ENCODE assay signal across 29 cellular contexts in genomic region chr2:55929476-55929875, GRCh38. TPM values are rescaled to one million over a fixed set of nuclear protein-coding genes. Genes with fewer than 3 reads are reported as not detected.
"Had no signal": no experiment of that assay in that cellular context is flagged by ENCODE, and none has a peak within 500 bp of the region (broad histone marks: within the 10 kb centered on the region; RNA-seq: fewer than 3 reads in every experiment).

No MANE protein-coding gene starts in this region.

- H3K4me1 Mint-ChIP-seq: activated B cell treated with CpG ODN at 0.5 μM for 24 hours; activated naive CD4-positive, alpha-beta T cell treated with anti-CD3 and anti-CD28 coated beads, Interleukin-2, amount 10 ng/mL, durations not matched to agents 7 days and 5 days; activated naive CD8-positive, alpha-beta T cell treated with anti-CD3 and anti-CD28 coated beads, Interleukin-2, amount 10 ng/mL, durations not matched to agents 7 days and 5 days; central memory CD8-positive, alpha-beta T cell had no signal

- DNase-seq: activated B cell treated with CpG ODN at 0.5 μM for 24 hours; activated CD4-positive, alpha-beta T cell treated with anti-CD3 and anti-CD28 coated beads for 48 hours; activated CD4-positive, alpha-beta T cell treated with anti-CD3 and anti-CD28 coated beads, Interleukin-2, amount 50 U/mL, for 1 hour; activated CD4-positive, alpha-beta T cell treated with anti-CD3 and anti-CD28 coated beads, Interleukin-2, amount 50 U/mL, for 48 hours; activated CD8-positive, alpha-beta memory T cell treated with anti-CD3 and anti-CD28 coated beads, Interleukin-2, amount 50 U/mL, for 48 hours; activated CD8-positive, alpha-beta T cell treated with anti-CD3 and anti-CD28 coated beads, Interleukin-2, amount 10 ng/mL, durations not matched to agents 7 days and 5 days; activated gamma-delta T cell; activated naive CD4-positive, alpha-beta T cell; activated naive CD4-positive, alpha-beta T cell treated with anti-CD3 and anti-CD28 coated beads, Interleukin-2, amount 10 ng/mL, durations not matched to agents 7 days and 5 days; activated naive CD8-positive, alpha-beta T cell treated with anti-CD3 and anti-CD28 coated beads, Interleukin-2, amount 10 ng/mL, durations not matched to agents 7 days and 5 days; activated T-cell treated with anti-CD3 and anti-CD28 coated beads for 4 hours; activated T-cell treated with anti-CD3 and anti-CD28 coated beads, Interleukin-2, amount 50 U/mL, for 24 hours; activated T-cell treated with anti-CD3 and anti-CD28 coated beads, Interleukin-2, amount 50 U/mL, for 72 hours; amniotic stem cell; anterior cingulate cortex; brain microvascular endothelial cell; dorsolateral prefrontal cortex; effector memory CD4-positive, alpha-beta T cell; endodermal cell; head of caudate nucleus; hippocampal formation; T1000; WERI-Rb-1 had no signal

- H3K4me3 Mint-ChIP-seq: activated B cell treated with CpG ODN at 0.5 μM for 24 hours; activated CD8-positive, alpha-beta T cell treated with anti-CD3 and anti-CD28 coated beads, Interleukin-2, amount 10 ng/mL, durations not matched to agents 7 days and 5 days; activated naive CD4-positive, alpha-beta T cell treated with anti-CD3 and anti-CD28 coated beads, Interleukin-2, amount 10 ng/mL, durations not matched to agents 7 days and 5 days; activated naive CD8-positive, alpha-beta T cell treated with anti-CD3 and anti-CD28 coated beads, Interleukin-2, amount 10 ng/mL, durations not matched to agents 7 days and 5 days; activated T-cell treated with anti-CD3 and anti-CD28 coated beads, Interleukin-2, amount 50 U/mL, for 24 hours; activated T-cell treated with anti-CD3 and anti-CD28 coated beads, Interleukin-2, amount 50 U/mL, for 72 hours; central memory CD8-positive, alpha-beta T cell; dendritic cell treated with granulocyte-macrophage colony-stimulating factor and Interleukin-4, amounts not matched to agents 40 ng/mL and 50 ng/mL, for 4 days; endodermal cell; T-helper 1 cell treated with Interleukin-12 subunit alpha and Interleukin-12 subunit beta and Interleukin-4 antibody, amounts not matched to agents 30 μg/mL and 1 μg/mL, for 36 hours had no signal

- H3K36me3 ChIP-seq: brain microvascular endothelial cell, WERI-Rb-1 had no signal

- H3K4me3 ChIP-seq: coronary artery, dorsolateral prefrontal cortex had no signal

- H3K9me3 Mint-ChIP-seq: activated B cell treated with CpG ODN at 0.5 μM for 24 hours; activated naive CD4-positive, alpha-beta T cell treated with anti-CD3 and anti-CD28 coated beads, Interleukin-2, amount 10 ng/mL, durations not matched to agents 7 days and 5 days; activated naive CD8-positive, alpha-beta T cell treated with anti-CD3 and anti-CD28 coated beads, Interleukin-2, amount 10 ng/mL, durations not matched to agents 7 days and 5 days; activated T-cell treated with anti-CD3 and anti-CD28 coated beads, Interleukin-2, amount 50 U/mL, for 24 hours; activated T-cell treated with anti-CD3 and anti-CD28 coated beads, Interleukin-2, amount 50 U/mL, for 72 hours; dendritic cell treated with granulocyte-macrophage colony-stimulating factor and Interleukin-4, amounts not matched to agents 40 ng/mL and 50 ng/mL, for 4 days; endodermal cell; T-helper 1 cell treated with Interleukin-12 subunit alpha and Interleukin-12 subunit beta and Interleukin-4 antibody, amounts not matched to agents 30 μg/mL and 1 μg/mL, for 36 hours had no signal

- H3K27ac ChIP-seq: brain microvascular endothelial cell, coronary artery, dorsolateral prefrontal cortex, WERI-Rb-1 had no signal

- H3K27ac Mint-ChIP-seq: activated B cell treated with CpG ODN at 0.5 μM for 24 hours; activated CD8-positive, alpha-beta T cell treated with anti-CD3 and anti-CD28 coated beads, Interleukin-2, amount 10 ng/mL, durations not matched to agents 7 days and 5 days; activated naive CD4-positive, alpha-beta T cell treated with anti-CD3 and anti-CD28 coated beads, Interleukin-2, amount 10 ng/mL, durations not matched to agents 7 days and 5 days; activated naive CD4-positive, alpha-beta T cell treated with anti-CD3 and anti-CD28 coated beads, Interleukin-2, amount 50 U/mL, for 72 hours; activated naive CD8-positive, alpha-beta T cell treated with anti-CD3 and anti-CD28 coated beads, Interleukin-2, amount 10 ng/mL, durations not matched to agents 7 days and 5 days; activated T-cell treated with anti-CD3 and anti-CD28 coated beads, Interleukin-2, amount 50 U/mL, for 24 hours; activated T-cell treated with anti-CD3 and anti-CD28 coated beads, Interleukin-2, amount 50 U/mL, for 72 hours; dendritic cell treated with granulocyte-macrophage colony-stimulating factor and Interleukin-4, amounts not matched to agents 40 ng/mL and 50 ng/mL, for 4 days; endodermal cell; T-helper 1 cell treated with Interleukin-12 subunit alpha and Interleukin-12 subunit beta and Interleukin-4 antibody, amounts not matched to agents 30 μg/mL and 1 μg/mL, for 36 hours had no signal

- H3K36me3 Mint-ChIP-seq: activated naive CD4-positive, alpha-beta T cell treated with anti-CD3 and anti-CD28 coated beads, Interleukin-2, amount 10 ng/mL, durations not matched to agents 7 days and 5 days; activated naive CD4-positive, alpha-beta T cell treated with anti-CD3 and anti-CD28 coated beads, Interleukin-2, amount 50 U/mL, for 72 hours; activated naive CD8-positive, alpha-beta T cell treated with anti-CD3 and anti-CD28 coated beads, Interleukin-2, amount 10 ng/mL, durations not matched to agents 7 days and 5 days had no signal

RNA-seq across cellular contexts. Expression of gene EFEMP1, which starts 5.9 kb away (rescaled TPM):
- total RNA-seq: activated B cell treated with CpG ODN at 0.5 μM for 24 hours; activated CD8-positive, alpha-beta T cell treated with anti-CD3 and anti-CD28 coated beads, Interleukin-2, amount 10 ng/mL, durations not matched to agents 7 days and 5 days; activated naive CD4-positive, alpha-beta T cell treated with anti-CD3 and anti-CD28 coated beads, Interleukin-2, amount 50 U/mL, for 72 hours; activated naive CD8-positive, alpha-beta T cell treated with anti-CD3 and anti-CD28 coated beads, Interleukin-2, amount 10 ng/mL, durations not matched to agents 7 days and 5 days; activated T-cell treated with anti-CD3 and anti-CD28 coated beads, Interleukin-2, amount 50 U/mL, for 72 hours; T-helper 2 cell treated with Interferon-gamma antibody and Interleukin-4, amounts not matched to agents 100 ng/mL and 5 ng/mL, for 36 hours had no signal
